ENCODE assay signal across 27 cellular contexts in genomic region chr18:39599251-39599650, GRCh38.
"Had no signal": no experiment of that assay in that cellular context is flagged by ENCODE, and none has a peak within 500 bp of the region (broad histone marks: within the 10 kb centered on the region; RNA-seq: fewer than 3 reads in every experiment).

No MANE protein-coding gene starts in this region.

- H3K9me3 ChIP-seq: left lung, lower lobe of right lung, right lobe of liver, testis, upper lobe of left lung, vagina had no signal

- H3K4me3 ChIP-seq: heart left ventricle, left lung, lower lobe of right lung, right lobe of liver, testis, upper lobe of left lung, vagina had no signal

- H3K27me3 ChIP-seq: heart left ventricle, left lung, right lobe of liver, testis, upper lobe of left lung, vagina had no signal

- H3K27ac ChIP-seq: heart left ventricle, left lung, lower lobe of right lung, right lobe of liver, testis, upper lobe of left lung, vagina had no signal

- H3K36me3 Mint-ChIP-seq: activated CD8-positive, alpha-beta memory T cell treated with anti-CD3 and anti-CD28 coated beads, Interleukin-2, amount 10 ng/mL, durations not matched to agents 7 days and 5 days; activated naive CD4-positive, alpha-beta T cell treated with anti-CD3 and anti-CD28 coated beads, Interleukin-2, amount 50 U/mL, for 72 hours; natural killer cell had no signal

- H3K4me3 Mint-ChIP-seq: activated B cell treated with CpG ODN at 0.5 μM for 24 hours; activated CD8-positive, alpha-beta memory T cell treated with anti-CD3 and anti-CD28 coated beads, Interleukin-2, amount 10 ng/mL, durations not matched to agents 7 days and 5 days; activated CD8-positive, alpha-beta T cell treated with anti-CD3 and anti-CD28 coated beads for 36 hours; activated T-cell treated with anti-CD3 and anti-CD28 coated beads, Interleukin-2, amount 50 U/mL, for 72 hours; immature natural killer cell; natural killer cell; T-helper 2 cell treated with Interferon-gamma antibody and Interleukin-4, amounts not matched to agents 5 μg/mL and 100 μg/mL, for 36 hours had no signal

- H3K27me3 Mint-ChIP-seq: activated B cell treated with CpG ODN at 0.5 μM for 24 hours; activated CD8-positive, alpha-beta memory T cell treated with anti-CD3 and anti-CD28 coated beads, Interleukin-2, amount 10 ng/mL, durations not matched to agents 7 days and 5 days; activated CD8-positive, alpha-beta T cell treated with anti-CD3 and anti-CD28 coated beads for 36 hours had no signal

- H3K27ac Mint-ChIP-seq: activated B cell treated with CpG ODN at 0.5 μM for 24 hours; activated CD8-positive, alpha-beta memory T cell treated with anti-CD3 and anti-CD28 coated beads, Interleukin-2, amount 10 ng/mL, durations not matched to agents 7 days and 5 days; activated CD8-positive, alpha-beta T cell treated with anti-CD3 and anti-CD28 coated beads for 36 hours; activated naive CD4-positive, alpha-beta T cell treated with anti-CD3 and anti-CD28 coated beads, Interleukin-2, amount 50 U/mL, for 72 hours; activated T-cell treated with anti-CD3 and anti-CD28 coated beads, Interleukin-2, amount 50 U/mL, for 72 hours; immature natural killer cell; natural killer cell; T-helper 2 cell treated with Interferon-gamma antibody and Interleukin-4, amounts not matched to agents 5 μg/mL and 100 μg/mL, for 36 hours had no signal

- H3K4me1 Mint-ChIP-seq: activated B cell treated with CpG ODN at 0.5 μM for 24 hours; activated CD8-positive, alpha-beta memory T cell treated with anti-CD3 and anti-CD28 coated beads, Interleukin-2, amount 10 ng/mL, durations not matched to agents 7 days and 5 days; immature natural killer cell; natural killer cell had no signal

- H3K4me1 ChIP-seq: heart left ventricle, left lung, lower lobe of right lung, right lobe of liver, testis, upper lobe of left lung, vagina had no signal

- ATAC-seq: activated CD8-positive, alpha-beta memory T cell treated with anti-CD3 and anti-CD28 coated beads, Interleukin-2, amount 10 ng/mL, durations not matched to agents 7 days and 5 days; activated CD8-positive, alpha-beta T cell treated with anti-CD3 and anti-CD28 coated beads for 36 hours; activated naive CD4-positive, alpha-beta T cell treated with anti-CD3 and anti-CD28 coated beads, Interleukin-2, amount 50 U/mL, for 72 hours; activated T-cell treated with anti-CD3 and anti-CD28 coated beads, Interleukin-2, amount 50 U/mL, for 72 hours; heart left ventricle; left lung; lower lobe of right lung; natural killer cell; right lobe of liver; stimulated activated naive CD8-positive, alpha-beta T cell treated with anti-CD3 and anti-CD28 coated beads, Interleukin-15, Interleukin-2, amounts not matched to agents 100 U/mL and 50 U/mL, for 24 hours had no signal

- H3K36me3 ChIP-seq: heart left ventricle, left lung, lower lobe of right lung, right lobe of liver, upper lobe of left lung, vagina had no signal

- DNase-seq: activated B cell treated with CpG ODN at 0.5 μM for 24 hours; activated CD4-positive, alpha-beta T cell treated with anti-CD3 and anti-CD28 coated beads, Interleukin-2, amount 50 U/mL, for 1 hour; activated CD8-positive, alpha-beta memory T cell treated with anti-CD3 and anti-CD28 coated beads, Interleukin-2, amount 10 ng/mL, durations not matched to agents 7 days and 5 days; activated CD8-positive, alpha-beta T cell treated with anti-CD3 and anti-CD28 coated beads for 36 hours; activated naive CD4-positive, alpha-beta T cell; activated T-cell treated with anti-CD3 and anti-CD28 coated beads, Interleukin-2, amount 50 U/mL, for 72 hours; effector CD8-positive, alpha-beta T cell; erythroblast; foreskin fibroblast; heart left ventricle; hypothalamus; immature natural killer cell; kidney glomerular epithelial cell; left lung; lower lobe of right lung; mesendoderm; natural killer cell; right lobe of liver; stimulated activated CD4-positive, alpha-beta T cell treated with anti-CD3 and anti-CD28 coated beads, Interleukin-12 subunit alpha, Interleukin-12 subunit beta, amount 100 ng/mL, for 4 hours; stimulated activated CD4-positive, alpha-beta T cell treated with anti-CD3 and anti-CD28 coated beads, Interleukin-4, amount 100 ng/mL, for 1 hour; stimulated activated naive CD8-positive, alpha-beta T cell treated with anti-CD3 and anti-CD28 coated beads, Interleukin-15, Interleukin-2, amounts not matched to agents 100 U/mL and 50 U/mL, for 24 hours; T-helper 1 cell; testis; upper lobe of left lung had no signal
